ENCODE assay signal across 1 cellular context in genomic region chr11:116694815-116695590, GRCh38.
TF ChIP-seq lines count a peak whose summit lies in the region.

No MANE protein-coding gene starts in this region.

TF ChIP-seq in IMR-90, 13 proteins besides CTCF, POLR2A, EP300 and RAD21:
- TF ChIP-seq MXI1 (IDR thresholded peaks at IDR 0.05; ENCODE audit: borderline replicate concordance, low read depth, low read length) (no peak), MAFK (IDR thresholded peaks at IDR 0.05; ENCODE audit: low read depth, low read length) (no peak), BHLHE40 (IDR thresholded peaks at IDR 0.05; ENCODE audit: low read depth, low read length) (no peak), RFX5 (IDR thresholded peaks at IDR 0.05; ENCODE audit: low read depth, low read length) (no peak), CHD1 (IDR thresholded peaks at IDR 0.05; ENCODE audit: low read depth, low read length) (no peak), FOS (IDR thresholded peaks at IDR 0.05; ENCODE audit: low read depth, low read length) (no peak), MAZ (IDR thresholded peaks at IDR 0.05; ENCODE audit: borderline replicate concordance, low read depth, low read length) (no peak), USF2 (IDR thresholded peaks at IDR 0.05; ENCODE audit: low read depth, low read length) (no peak)
- TF ChIP-seq, protein P1, sequence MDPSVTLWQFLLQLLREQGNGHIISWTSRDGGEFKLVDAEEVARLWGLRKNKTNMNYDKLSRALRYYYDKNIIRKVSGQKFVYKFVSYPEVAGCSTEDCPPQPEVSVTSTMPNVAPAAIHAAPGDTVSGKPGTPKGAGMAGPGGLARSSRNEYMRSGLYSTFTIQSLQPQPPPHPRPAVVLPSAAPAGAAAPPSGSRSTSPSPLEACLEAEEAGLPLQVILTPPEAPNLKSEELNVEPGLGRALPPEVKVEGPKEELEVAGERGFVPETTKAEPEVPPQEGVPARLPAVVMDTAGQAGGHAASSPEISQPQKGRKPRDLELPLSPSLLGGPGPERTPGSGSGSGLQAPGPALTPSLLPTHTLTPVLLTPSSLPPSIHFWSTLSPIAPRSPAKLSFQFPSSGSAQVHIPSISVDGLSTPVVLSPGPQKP (IDR thresholded peaks at IDR 0.05; ENCODE audit: borderline replicate concordance, low read depth, low read length), result no peak
